In the genomic region with DNA sequence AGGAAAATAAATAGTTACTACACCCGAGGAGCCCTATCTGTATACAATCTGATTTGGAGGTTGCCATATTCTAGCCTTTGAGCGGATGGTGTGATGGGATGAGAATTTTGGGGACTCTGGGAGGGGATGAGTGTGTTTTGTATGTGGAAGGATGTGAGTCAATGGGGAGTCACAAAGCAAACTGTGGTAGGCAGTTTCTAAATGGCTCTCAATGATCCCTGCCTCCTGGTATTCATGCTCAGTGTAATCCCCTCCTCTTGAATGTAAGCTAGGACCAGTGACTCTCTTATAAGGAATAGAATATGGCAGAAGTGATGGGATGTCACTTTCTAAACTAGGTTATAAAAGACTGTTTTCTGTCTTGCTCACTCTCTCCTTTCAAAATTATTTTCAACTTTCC, we compare ENCODE assay signal across 17 cellular contexts.
DNase-seq lines count a peak whose midpoint lies in the region; ATAC-seq and TF ChIP-seq lines count a peak whose summit lies in the region.
"Had no signal": no experiment of that assay in that cellular context is flagged by ENCODE, and none has a peak within 500 bp of the region (broad histone marks: within the 10 kb centered on the region; RNA-seq: fewer than 3 reads in every experiment).

No MANE protein-coding gene starts in this region.

- no peak overlapping the region for H3K4me2 ChIP-seq in SK-N-SH
- H3K4me2 ChIP-seq: BLaER1 treated with 17β-estradiol and CSF1 and Interleukin-3, amounts not matched to agents 10 nM and 100 nM had no signal

- TF ChIP-seq EP300 in SK-N-SH (IDR thresholded peaks at IDR 0.05; ENCODE audit: borderline replicate concordance in 1 of 2, low read depth in 1 of 2, low read length in 1 of 2) = no peak

- DNase-seq in SK-N-SH (no peak), RWPE1 (ENCODE audit: low spot score) (peak; percentile 5), foreskin keratinocyte (peak in 1 of 2 donors; percentile 20), SW480 (ENCODE audit: low spot score) (no peak), GOT3 (lab: John Stamatoyannopoulos, UW) (no peak)
- no peak for DNase-seq in activated effector memory CD4-positive, alpha-beta T cell treated with anti-CD3 and anti-CD28 coated beads, Interleukin-2, amount 50 U/mL, for 16 hours
- DNase-seq: DMS 273 treated with DMSO at 0.1 percent for 48 hours, NCI-H1105 treated with DMSO at 0.1 percent for 48 hours, NCI-H187 treated with DMSO at 0.1 percent for 48 hours, NCI-H2171, NCI-H774, T-cell had no signal

- H3K4me3 ChIP-seq in SK-N-SH (ENCODE audit: low read depth in 2 of 2, low read length in 1 of 2) = no peak overlapping the region
- H3K4me3 ChIP-seq: BLaER1 treated with 17β-estradiol and CSF1 and Interleukin-3, amounts not matched to agents 10 nM and 100 nM; SJSA1 had no signal

- POLR2A ChIA-PET in SK-N-SH (lab: Yijun Ruan, JAX) = no interaction called here
- POLR2A ChIA-PET in RWPE1 (lab: Yijun Ruan, JAX; ENCODE audit: low non-redundant PET) = no interaction called here

- no peaks in the 10 kb centered on the region for H3K79me2 ChIP-seq in SK-N-SH (ENCODE audit: insufficient read depth)

- H2AFZ ChIP-seq in SK-N-SH (ENCODE audit: low read depth) = peak overlapping the region; percentile 44; the same call in 1 of the 2 replicates

- no peak overlapping the region for H3K9ac ChIP-seq in SK-N-SH
- H3K9ac ChIP-seq: BLaER1 treated with 17β-estradiol and CSF1 and Interleukin-3, amounts not matched to agents 10 nM and 100 nM had no signal

- peaks cover 5% of the 10 kb centered on the region for H3F3A ChIP-seq in SK-N-SH (replicated peaks; ENCODE audit: insufficient read depth)

- CTCF ChIA-PET in SK-N-SH (lab: Yijun Ruan, JAX) (no interaction called here), RWPE1 (lab: Yijun Ruan, JAX) (no interaction called here)

- TF ChIP-seq CTCF in SK-N-SH (IDR thresholded peaks at IDR 0.05) (no peak), RWPE1 (conservative IDR thresholded peaks at IDR 0.05; ENCODE audit: low read depth) (no peak), foreskin keratinocyte (conservative IDR thresholded peaks at IDR 0.05) (no peak)

- H3K4me1 ChIP-seq in SK-N-SH (ENCODE audit: control insufficient read depth in 1 of 2, insufficient read depth in 2 of 2, low read depth in 1 of 2, low read length in 1 of 2) = no peaks in the 10 kb centered on the region
- H3K4me1 ChIP-seq in foreskin keratinocyte = no peaks in the 10 kb centered on the region
- H3K4me1 ChIP-seq: BLaER1 treated with 17β-estradiol and CSF1 and Interleukin-3, amounts not matched to agents 10 nM and 100 nM; SJSA1 had no signal

- 73% methylated on average over 2 of the region's 2 CpGs for WGBS in SK-N-SH (ENCODE audit: low lambda C conversion rate)

- H3K27me3 ChIP-seq in SK-N-SH (ENCODE audit: insufficient read depth) (no peaks in the 10 kb centered on the region), foreskin keratinocyte (no peaks in the 10 kb centered on the region)
- H3K27me3 ChIP-seq: BLaER1 treated with 17β-estradiol and CSF1 and Interleukin-3, amounts not matched to agents 10 nM and 100 nM; SJSA1 had no signal

- TF ChIP-seq RAD21 in SK-N-SH (IDR thresholded peaks at IDR 0.05; ENCODE audit: low read length) = no peak

- H3K27ac ChIP-seq in SK-N-SH (ENCODE audit: low read depth in 2 of 2, low read length in 1 of 2) (no peak overlapping the region), RWPE1 (no peak overlapping the region), foreskin keratinocyte (no peak overlapping the region)
- H3K27ac ChIP-seq: 22Rv1; BLaER1 treated with 17β-estradiol and CSF1 and Interleukin-3, amounts not matched to agents 10 nM and 100 nM; SJSA1 had no signal

- TF ChIP-seq POLR2A in GM18505 (IDR thresholded peaks at IDR 0.05; ENCODE audit: borderline replicate concordance, extremely low read depth, insufficient read depth, insufficient read length) = no peak

- no peaks in the 10 kb centered on the region for H3K9me3 ChIP-seq in SK-N-SH
- H3K9me3 ChIP-seq: SJSA1 had no signal

- ATAC-seq in SK-N-SH treated with all-trans-retinoic acid at 6 μM for 48 hours (no peak), foreskin keratinocyte (peak; percentile 38), GM18505 (IDR thresholded peaks at IDR 0.05; ENCODE audit: unreplicated experiment) (no peak)
- ATAC-seq: T-cell had no signal

- H4K20me1 ChIP-seq in SK-N-SH (ENCODE audit: insufficient read depth) = no peaks in the 10 kb centered on the region
- H4K20me1 ChIP-seq: BLaER1 treated with 17β-estradiol and CSF1 and Interleukin-3, amounts not matched to agents 10 nM and 100 nM had no signal

- no peaks in the 10 kb centered on the region for H3K36me3 ChIP-seq in SK-N-SH (replicated peaks in 1 of 2; ENCODE audit: control insufficient read depth in 1 of 2, insufficient read depth in 2 of 2, low read length in 1 of 2)
- H3K36me3 ChIP-seq: BLaER1 treated with 17β-estradiol and CSF1 and Interleukin-3, amounts not matched to agents 10 nM and 100 nM; SJSA1 had no signal

- H3K9me2 ChIP-seq in SK-N-SH = no peaks in the 10 kb centered on the region

TF ChIP-seq in SK-N-SH, 30 proteins besides CTCF, POLR2A, EP300 and RAD21:
- no peak for TF ChIP-seq ELF1 (IDR thresholded peaks at IDR 0.05)
- no peak for TF ChIP-seq RCOR1 (IDR thresholded peaks at IDR 0.05; ENCODE audit: low read length)
- TF ChIP-seq FOXJ3 (CRISPR knock-in tag; IDR thresholded peaks at IDR 0.05) = no peak
- no peak for TF ChIP-seq FOXM1 (IDR thresholded peaks at IDR 0.05; ENCODE audit: low read depth)
- TF ChIP-seq GABPA (IDR thresholded peaks at IDR 0.05; ENCODE audit: low read depth) = no peak
- TF ChIP-seq, protein P1, sequence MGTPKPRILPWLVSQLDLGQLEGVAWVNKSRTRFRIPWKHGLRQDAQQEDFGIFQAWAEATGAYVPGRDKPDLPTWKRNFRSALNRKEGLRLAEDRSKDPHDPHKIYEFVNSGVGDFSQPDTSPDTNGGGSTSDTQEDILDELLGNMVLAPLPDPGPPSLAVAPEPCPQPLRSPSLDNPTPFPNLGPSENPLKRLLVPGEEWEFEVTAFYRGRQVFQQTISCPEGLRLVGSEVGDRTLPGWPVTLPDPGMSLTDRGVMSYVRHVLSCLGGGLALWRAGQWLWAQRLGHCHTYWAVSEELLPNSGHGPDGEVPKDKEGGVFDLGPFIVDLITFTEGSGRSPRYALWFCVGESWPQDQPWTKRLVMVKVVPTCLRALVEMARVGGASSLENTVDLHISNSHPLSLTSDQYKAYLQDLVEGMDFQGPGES (IDR thresholded peaks at IDR 0.05; ENCODE audit: low read depth, low read length) = no peak
- TF ChIP-seq, protein P2, sequence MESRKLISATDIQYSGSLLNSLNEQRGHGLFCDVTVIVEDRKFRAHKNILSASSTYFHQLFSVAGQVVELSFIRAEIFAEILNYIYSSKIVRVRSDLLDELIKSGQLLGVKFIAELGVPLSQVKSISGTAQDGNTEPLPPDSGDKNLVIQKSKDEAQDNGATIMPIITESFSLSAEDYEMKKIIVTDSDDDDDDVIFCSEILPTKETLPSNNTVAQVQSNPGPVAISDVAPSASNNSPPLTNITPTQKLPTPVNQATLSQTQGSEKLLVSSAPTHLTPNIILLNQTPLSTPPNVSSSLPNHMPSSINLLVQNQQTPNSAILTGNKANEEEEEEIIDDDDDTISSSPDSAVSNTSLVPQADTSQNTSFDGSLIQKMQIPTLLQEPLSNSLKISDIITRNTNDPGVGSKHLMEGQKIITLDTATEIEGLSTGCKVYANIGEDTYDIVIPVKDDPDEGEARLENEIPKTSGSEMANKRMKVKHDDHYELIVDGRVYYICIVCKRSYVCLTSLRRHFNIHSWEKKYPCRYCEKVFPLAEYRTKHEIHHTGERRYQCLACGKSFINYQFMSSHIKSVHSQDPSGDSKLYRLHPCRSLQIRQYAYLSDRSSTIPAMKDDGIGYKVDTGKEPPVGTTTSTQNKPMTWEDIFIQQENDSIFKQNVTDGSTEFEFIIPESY (IDR thresholded peaks at IDR 0.05; ENCODE audit: borderline replicate concordance, low read depth) = no peak

TF ChIP-seq in SK-N-SH treated with all-trans-retinoic acid at 6 μM for 48 hours, 23 proteins besides CTCF, POLR2A, EP300 and RAD21 (continues in another document):
- TF ChIP-seq ZNF70 (CRISPR knock-in tag; IDR thresholded peaks at IDR 0.05) (no peak), SNAI2 (CRISPR knock-in tag; IDR thresholded peaks at IDR 0.05) (no peak), ZNF565 (CRISPR knock-in tag; conservative IDR thresholded peaks at IDR 0.05; ENCODE audit: low read depth) (no peak), ISL1 (CRISPR knock-in tag; IDR thresholded peaks at IDR 0.05) (no peak)
- TF ChIP-seq, protein P3, sequence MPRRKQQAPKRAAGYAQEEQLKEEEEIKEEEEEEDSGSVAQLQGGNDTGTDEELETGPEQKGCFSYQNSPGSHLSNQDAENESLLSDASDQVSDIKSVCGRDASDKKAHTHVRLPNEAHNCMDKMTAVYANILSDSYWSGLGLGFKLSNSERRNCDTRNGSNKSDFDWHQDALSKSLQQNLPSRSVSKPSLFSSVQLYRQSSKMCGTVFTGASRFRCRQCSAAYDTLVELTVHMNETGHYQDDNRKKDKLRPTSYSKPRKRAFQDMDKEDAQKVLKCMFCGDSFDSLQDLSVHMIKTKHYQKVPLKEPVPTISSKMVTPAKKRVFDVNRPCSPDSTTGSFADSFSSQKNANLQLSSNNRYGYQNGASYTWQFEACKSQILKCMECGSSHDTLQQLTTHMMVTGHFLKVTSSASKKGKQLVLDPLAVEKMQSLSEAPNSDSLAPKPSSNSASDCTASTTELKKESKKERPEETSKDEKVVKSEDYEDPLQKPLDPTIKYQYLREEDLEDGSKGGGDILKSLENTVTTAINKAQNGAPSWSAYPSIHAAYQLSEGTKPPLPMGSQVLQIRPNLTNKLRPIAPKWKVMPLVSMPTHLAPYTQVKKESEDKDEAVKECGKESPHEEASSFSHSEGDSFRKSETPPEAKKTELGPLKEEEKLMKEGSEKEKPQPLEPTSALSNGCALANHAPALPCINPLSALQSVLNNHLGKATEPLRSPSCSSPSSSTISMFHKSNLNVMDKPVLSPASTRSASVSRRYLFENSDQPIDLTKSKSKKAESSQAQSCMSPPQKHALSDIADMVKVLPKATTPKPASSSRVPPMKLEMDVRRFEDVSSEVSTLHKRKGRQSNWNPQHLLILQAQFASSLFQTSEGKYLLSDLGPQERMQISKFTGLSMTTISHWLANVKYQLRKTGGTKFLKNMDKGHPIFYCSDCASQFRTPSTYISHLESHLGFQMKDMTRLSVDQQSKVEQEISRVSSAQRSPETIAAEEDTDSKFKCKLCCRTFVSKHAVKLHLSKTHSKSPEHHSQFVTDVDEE (CRISPR knock-in tag; IDR thresholded peaks at IDR 0.05) = no peak
- TF ChIP-seq, protein P4, sequence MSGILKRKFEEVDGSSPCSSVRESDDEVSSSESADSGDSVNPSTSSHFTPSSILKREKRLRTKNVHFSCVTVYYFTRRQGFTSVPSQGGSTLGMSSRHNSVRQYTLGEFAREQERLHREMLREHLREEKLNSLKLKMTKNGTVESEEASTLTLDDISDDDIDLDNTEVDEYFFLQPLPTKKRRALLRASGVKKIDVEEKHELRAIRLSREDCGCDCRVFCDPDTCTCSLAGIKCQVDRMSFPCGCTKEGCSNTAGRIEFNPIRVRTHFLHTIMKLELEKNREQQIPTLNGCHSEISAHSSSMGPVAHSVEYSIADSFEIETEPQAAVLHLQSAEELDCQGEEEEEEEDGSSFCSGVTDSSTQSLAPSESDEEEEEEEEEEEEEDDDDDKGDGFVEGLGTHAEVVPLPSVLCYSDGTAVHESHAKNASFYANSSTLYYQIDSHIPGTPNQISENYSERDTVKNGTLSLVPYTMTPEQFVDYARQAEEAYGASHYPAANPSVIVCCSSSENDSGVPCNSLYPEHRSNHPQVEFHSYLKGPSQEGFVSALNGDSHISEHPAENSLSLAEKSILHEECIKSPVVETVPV (CRISPR knock-in tag; IDR thresholded peaks at IDR 0.05) = no peak
